In genomic region chr7:11576340-11576739, GRCh38 we compare ENCODE assay signal across 6 cellular contexts.
"Had no signal": no experiment of that assay in that cellular context is flagged by ENCODE, and none has a peak within 500 bp of the region (broad histone marks: within the 10 kb centered on the region; RNA-seq: fewer than 3 reads in every experiment).

No MANE protein-coding gene starts in this region.

- H3K27ac ChIP-seq: HL-60 had no signal

- FAIRE-seq: HepG2, HTR-8/SVneo, K562 had no signal

- ATAC-seq: HepG2, K562 had no signal

- DNase-seq: IMR-90, KBM-7 had no signal

- H3K4me3 ChIP-seq: K562 had no signal
